In genomic region chr9:137761032-137761431, GRCh38 we compare ENCODE assay signal across 12 cellular contexts.
DNase-seq lines count a peak whose midpoint lies in the region; ATAC-seq and TF ChIP-seq lines count a peak whose summit lies in the region.
"Had no signal": no experiment of that assay in that cellular context is flagged by ENCODE, and none has a peak within 500 bp of the region (broad histone marks: within the 10 kb centered on the region; RNA-seq: fewer than 3 reads in every experiment).

No MANE protein-coding gene starts in this region.

- CTCF ChIA-PET in activated CD4-positive, alpha-beta T cell treated with anti-CD3 and anti-CD28 coated beads for 36 hours (lab: Charles Lee) = interaction anchor here (0.5 to 1.1 kb wide), 3 partner anchors 27 to 90 kb away, joined by 3 to 4 read pairs (median 3); no protein-coding TSS in a partner anchor
- CTCF ChIA-PET in OCI-LY7 (lab: Charles Lee; ENCODE audit: unreplicated experiment) = interaction anchor here (0.6 kb wide), 1 partner anchor 75 kb away, joined by 3 read pairs; no protein-coding TSS in a partner anchor

- TF ChIP-seq CTCF in OCI-LY7 (conservative IDR thresholded peaks at IDR 0.05; ENCODE audit: low read length) = no peak

- H3K79me2 ChIP-seq in OCI-LY7 (ENCODE audit: insufficient read depth, low read depth, low read length) (peaks cover 11% of the 10 kb centered on the region; the same call in 1 of the 2 replicates), Karpas-422 (ENCODE audit: low read length) (peaks cover 16% of the 10 kb centered on the region; the same call in 1 of the 2 replicates)

- no peaks in the 10 kb centered on the region for H3K27me3 ChIP-seq in Karpas-422 (ENCODE audit: low read length)
- H3K27me3 ChIP-seq: colonic mucosa had no signal

- H3K9me3 ChIP-seq in OCI-LY7 (ENCODE audit: low read length) = no peaks in the 10 kb centered on the region
- no peaks in the 10 kb centered on the region for H3K9me3 ChIP-seq in Karpas-422 (ENCODE audit: low read length)
- H3K9me3 ChIP-seq: colonic mucosa had no signal

- no TSS peak for BruUV-seq in OCI-LY7 (replicated peaks; lab: Mats Ljungman, UMichigan)

- H4K20me1 ChIP-seq in OCI-LY7 (ENCODE audit: insufficient read depth, low read length) = no peaks in the 10 kb centered on the region
- no peaks in the 10 kb centered on the region for H4K20me1 ChIP-seq in Karpas-422 (ENCODE audit: insufficient read depth, low read depth, low read length)

- H3K4me1 ChIP-seq in OCI-LY7 (ENCODE audit: insufficient read depth, low read length, poor library complexity, severe bottlenecking) (peaks cover 7% of the 10 kb centered on the region), Karpas-422 (ENCODE audit: low read length) (no peaks in the 10 kb centered on the region)
- H3K4me1 ChIP-seq: colonic mucosa had no signal

- H3K36me3 Mint-ChIP-seq in activated CD4-positive, alpha-beta T cell treated with anti-CD3 and anti-CD28 coated beads for 36 hours (ENCODE audit: low read depth) = peaks cover 67% of the 10 kb centered on the region

- H3K9me2 ChIP-seq in OCI-LY7 (ENCODE audit: insufficient read depth, low read length) (no peaks in the 10 kb centered on the region), Karpas-422 (replicated peaks; ENCODE audit: insufficient read depth, low read length) (no peaks in the 10 kb centered on the region)

- POLR2A ChIA-PET in activated CD4-positive, alpha-beta T cell treated with anti-CD3 and anti-CD28 coated beads for 36 hours (lab: Charles Lee) = interaction anchor here (0.8 kb wide), 1 partner anchor 40 kb away, joined by 3 read pairs; no protein-coding TSS in a partner anchor
- POLR2A ChIA-PET in OCI-LY7 (lab: Charles Lee) = interaction anchor here (1.0 kb wide), 1 partner anchor 29 kb away, joined by 3 read pairs; no protein-coding TSS in a partner anchor

- H3K4me3 Mint-ChIP-seq in activated CD4-positive, alpha-beta T cell treated with anti-CD3 and anti-CD28 coated beads for 36 hours = no peak overlapping the region

- peak; percentile 61 for DNase-seq in activated CD4-positive, alpha-beta T cell treated with anti-CD3 and anti-CD28 coated beads for 36 hours
- DNase-seq in activated CD4-positive, alpha-beta T cell treated with anti-CD3 and anti-CD28 coated beads for 1 hour = no peak
- DNase-seq in OCI-LY7 (ENCODE audit: low spot score) (no peak), ecto neural progenitor cell (ENCODE audit: low spot score) (no peak), posterior cingulate gyrus (no peak), Karpas-422 (no peak)
- DNase-seq in central memory CD4-positive, alpha-beta T cell = peak; percentile 31
- peak in 2 of 3 experiments; percentile 5 to 9 for DNase-seq in stimulated activated CD4-positive, alpha-beta T cell treated with anti-CD3 and anti-CD28 coated beads, TNF-alpha, amount 100 ng/mL, for 24 hours (ENCODE audit: low read depth in 3 of 3)
- DNase-seq: 8988T, Calu3, colonic mucosa, NCI-H1694 had no signal

- H3K36me3 ChIP-seq in OCI-LY7 (ENCODE audit: insufficient read depth, low read length) (peaks cover 98% of the 10 kb centered on the region), Karpas-422 (ENCODE audit: insufficient read depth, low read length) (peaks cover 8% of the 10 kb centered on the region; the same call in 1 of the 2 replicates)
- H3K36me3 ChIP-seq: colonic mucosa had no signal

- H3K4me1 Mint-ChIP-seq in activated CD4-positive, alpha-beta T cell treated with anti-CD3 and anti-CD28 coated beads for 36 hours = peaks cover 51% of the 10 kb centered on the region

- ATAC-seq in activated CD4-positive, alpha-beta T cell treated with anti-CD3 and anti-CD28 coated beads for 36 hours = peak; percentile 72

- H3K27ac ChIP-seq in OCI-LY7 (ENCODE audit: low read depth, low read length, poor library complexity, severe bottlenecking) (peak overlapping the region; percentile 34), Karpas-422 (ENCODE audit: low read length) (no peak overlapping the region)
- H3K27ac ChIP-seq: colonic mucosa had no signal

- H2AFZ ChIP-seq in OCI-LY7 (ENCODE audit: low read length) (no peak overlapping the region), Karpas-422 (ENCODE audit: low read length) (no peak overlapping the region)

- intact Hi-C loops in activated CD4-positive, alpha-beta T cell treated with anti-CD3 and anti-CD28 coated beads for 36 hours (cut with DNase I, micrococcal nuclease) = no loop called here
- intact Hi-C loops in OCI-LY7 (cut with micrococcal nuclease; ENCODE audit: unreplicated experiment) = no loop called here
- intact Hi-C loops in posterior cingulate gyrus (cut with DNase I) = no loop called here

- H3K4me2 ChIP-seq in OCI-LY7 (ENCODE audit: low read length) (no peak overlapping the region), Karpas-422 (ENCODE audit: low read depth, low read length, poor library complexity, severe bottlenecking) (no peak overlapping the region)

- no peak overlapping the region for H3K9ac ChIP-seq in Karpas-422 (ENCODE audit: low read length)

- H3K27me3 Mint-ChIP-seq in activated CD4-positive, alpha-beta T cell treated with anti-CD3 and anti-CD28 coated beads for 36 hours = no peaks in the 10 kb centered on the region

- H3K4me3 ChIP-seq in OCI-LY7 (ENCODE audit: low read depth, low read length, poor library complexity, severe bottlenecking) (no peak overlapping the region), Karpas-422 (ENCODE audit: low read length) (no peak overlapping the region)
- H3K4me3 ChIP-seq: colonic mucosa had no signal

- H3K27ac Mint-ChIP-seq in activated CD4-positive, alpha-beta T cell treated with anti-CD3 and anti-CD28 coated beads for 36 hours = peak overlapping the region; percentile 87

- H3K9me3 Mint-ChIP-seq in activated CD4-positive, alpha-beta T cell treated with anti-CD3 and anti-CD28 coated beads for 36 hours (ENCODE audit: low read depth) = no peaks in the 10 kb centered on the region

Comparison
In these comparisons a context has a peak if more than half of its experiments do, and no peak if none do; other contexts are left out.
1. DNase-seq: peak in activated CD4-positive, alpha-beta T cell treated with anti-CD3 and anti-CD28 coated beads for 36 hours (single experiment), central memory CD4-positive, alpha-beta T cell (single experiment) and stimulated activated CD4-positive, alpha-beta T cell treated with anti-CD3 and anti-CD28 coated beads, TNF-alpha, amount 100 ng/mL, for 24 hours (2 of 3); none in activated CD4-positive, alpha-beta T cell treated with anti-CD3 and anti-CD28 coated beads for 1 hour (single experiment), OCI-LY7 (single experiment), ecto neural progenitor cell (single experiment), posterior cingulate gyrus (0 of 10) and Karpas-422 (single experiment).